Comparison of ENCODE assay signal across 8 cellular contexts in the genomic region with DNA sequence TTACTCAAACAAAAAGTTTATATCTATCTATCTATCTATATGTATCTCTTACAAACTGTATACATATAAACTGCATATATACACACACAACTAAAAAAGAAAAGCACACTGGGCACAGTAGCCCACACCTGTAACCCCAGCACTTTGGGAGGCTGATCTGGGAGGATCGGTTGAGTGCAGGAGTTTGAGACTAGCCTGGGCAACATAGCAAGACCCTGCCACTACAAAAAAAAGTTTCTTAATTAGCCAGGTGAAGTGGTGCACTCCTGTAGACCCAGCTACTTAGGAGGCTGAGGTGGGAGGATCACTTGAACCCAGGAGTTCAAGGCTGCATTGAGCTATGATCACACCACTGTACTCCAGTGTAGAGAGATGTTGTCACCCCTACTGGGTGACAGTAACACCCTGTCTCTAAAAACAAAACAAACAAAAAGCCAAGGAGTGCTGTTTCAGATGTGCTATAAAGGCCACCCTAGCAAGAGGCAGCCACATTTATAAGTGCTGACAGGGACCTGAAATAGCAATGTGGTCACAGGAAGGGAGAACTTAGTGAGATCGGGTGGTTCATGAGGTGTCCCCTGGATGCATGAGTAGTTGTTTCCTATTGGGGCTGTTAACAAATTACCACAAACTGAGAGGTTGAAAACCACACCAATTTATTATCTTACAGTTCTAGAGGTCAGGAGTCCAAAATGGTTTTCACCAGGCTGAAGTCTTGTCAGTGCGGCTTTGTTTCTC. TPM values are rescaled to one million over a fixed set of nuclear protein-coding genes. Genes with fewer than 3 reads are reported as not detected.
DNase-seq lines count a peak whose midpoint lies in the region; ATAC-seq and TF ChIP-seq lines count a peak whose summit lies in the region.

No MANE protein-coding gene starts in this region.

- peak overlapping the region in 2 of 10 donors; percentile 5 to 66 for H3K4me3 Mint-ChIP-seq in naive thymus-derived CD4-positive, alpha-beta T cell
- H3K4me3 Mint-ChIP-seq in progenitor cell of endocrine pancreas (ENCODE audit: low read depth): no peak overlapping the region

- H3K9me3 ChIP-seq in naive thymus-derived CD4-positive, alpha-beta T cell (ENCODE audit: control insufficient read depth in 2 of 3, low read length in 3 of 3): no peaks in the 10 kb centered on the region
- H3K9me3 ChIP-seq in PC-3 (ENCODE audit: low read length): no peaks in the 10 kb centered on the region

- no peaks in the 10 kb centered on the region for H3K9me2 ChIP-seq in PC-3 (replicated peaks; ENCODE audit: low read length)

- intact Hi-C loops in naive thymus-derived CD4-positive, alpha-beta T cell (cut with micrococcal nuclease): no loop called here
- intact Hi-C loops in PC-3 (cut with micrococcal nuclease): no loop called here

- H3K36me3 ChIP-seq in naive thymus-derived CD4-positive, alpha-beta T cell (ENCODE audit: control insufficient read depth in 2 of 3, insufficient read depth in 3 of 3, low read length in 3 of 3): peaks cover 0 to 44% (median 22%) of the 10 kb centered on the region in 3 experiments
- peaks cover 10% of the 10 kb centered on the region; the same call in 1 of the 2 replicates for H3K36me3 ChIP-seq in PC-3 (ENCODE audit: low read depth, low read length)

- BruUV-seq in PC-3 (replicated peaks; lab: Mats Ljungman, UMichigan): no TSS peak

- H3K79me2 ChIP-seq in PC-3 (ENCODE audit: low read length): peaks cover 20% of the 10 kb centered on the region

- peaks cover 0 to 17% (median 4%) of the 10 kb centered on the region in 5 donors for H3K36me3 Mint-ChIP-seq in naive thymus-derived CD4-positive, alpha-beta T cell
- peaks cover 19% of the 10 kb centered on the region for H3K36me3 Mint-ChIP-seq in progenitor cell of endocrine pancreas (ENCODE audit: insufficient read depth)

- H3K27me3 Mint-ChIP-seq in naive thymus-derived CD4-positive, alpha-beta T cell: peaks cover 0 to 2% (median 0%) of the 10 kb centered on the region in 5 donors
- no peaks in the 10 kb centered on the region for H3K27me3 Mint-ChIP-seq in progenitor cell of endocrine pancreas

- ATAC-seq in GM21737 (IDR thresholded peaks at IDR 0.05; ENCODE audit: unreplicated experiment): peak; percentile 47
- peak; percentile 18 for ATAC-seq in naive thymus-derived CD4-positive, alpha-beta T cell
- no peak for ATAC-seq in PC-3

- H3K27me3 ChIP-seq in naive thymus-derived CD4-positive, alpha-beta T cell (ENCODE audit: control insufficient read depth in 2 of 2, insufficient read depth in 2 of 2, low read length in 2 of 2): no peaks in the 10 kb centered on the region
- no peaks in the 10 kb centered on the region for H3K27me3 ChIP-seq in PC-3 (ENCODE audit: low read length)

- H3F3A ChIP-seq in PC-3 (ENCODE audit: low read length, unreplicated experiment): no peaks in the 10 kb centered on the region

- DNase-seq in GM13976 (ENCODE audit: low spot score) (peak; percentile 83), midbrain (lab: John Stamatoyannopoulos, UW) (no peak), PC-3 (no peak), DMS79 (lab: John Stamatoyannopoulos, UW) (no peak), progenitor cell of endocrine pancreas (ENCODE audit: low spot score, unreplicated experiment) (no peak)
- no peak for DNase-seq in naive thymus-derived CD4-positive, alpha-beta T cell

- H3K9ac ChIP-seq in PC-3 (ENCODE audit: low read length): no peak overlapping the region

- H3K4me1 Mint-ChIP-seq in naive thymus-derived CD4-positive, alpha-beta T cell: peaks cover 0 to 34% (median 24%) of the 10 kb centered on the region in 7 donors
- peaks cover 6% of the 10 kb centered on the region for H3K4me1 Mint-ChIP-seq in progenitor cell of endocrine pancreas (ENCODE audit: low read depth)

- H3K4me3 ChIP-seq in naive thymus-derived CD4-positive, alpha-beta T cell (ENCODE audit: low read length): no peak overlapping the region
- H3K4me3 ChIP-seq in PC-3 (ENCODE audit: low read length): no peak overlapping the region

- in situ Hi-C loops in GM13976 (cut with MboI; ENCODE audit: low sequenced_read_pairs, unreplicated experiment): no loop called here

- H2AFZ ChIP-seq in PC-3 (ENCODE audit: low read length): no peak overlapping the region

- H3K9me3 Mint-ChIP-seq in naive thymus-derived CD4-positive, alpha-beta T cell: no peaks in the 10 kb centered on the region
- H3K9me3 Mint-ChIP-seq in progenitor cell of endocrine pancreas (ENCODE audit: low read depth): no peaks in the 10 kb centered on the region

- no peak overlapping the region for H3K27ac ChIP-seq in naive thymus-derived CD4-positive, alpha-beta T cell (ENCODE audit: low read depth, low read length)
- H3K27ac ChIP-seq in PC-3 (ENCODE audit: low read length): no peak overlapping the region

- no peak overlapping the region for H3K4me2 ChIP-seq in PC-3 (ENCODE audit: low read length)

- TF ChIP-seq POLR2A in Raji (IDR thresholded peaks at IDR 0.05; ENCODE audit: insufficient read depth, low read depth, low read length): peak; percentile 36

- POLR2A ChIA-PET in naive thymus-derived CD4-positive, alpha-beta T cell (lab: Charles Lee): interaction anchor here (0.9 to 1.5 kb wide), 3 partner anchors 12 to 52 kb away, joined by 3 to 5 read pairs (median 3); no protein-coding TSS in a partner anchor
- POLR2A ChIA-PET in PC-3 (lab: Charles Lee; ENCODE audit: unreplicated experiment): no interaction called here

- CTCF ChIA-PET in naive thymus-derived CD4-positive, alpha-beta T cell (lab: Charles Lee): interaction anchor here (0.6 to 1.0 kb wide), 3 partner anchors 58 to 299 kb away, joined by 3 to 5 read pairs (median 5); no protein-coding TSS in a partner anchor
- CTCF ChIA-PET in PC-3 (lab: Charles Lee): no interaction called here

- H4K20me1 ChIP-seq in PC-3 (ENCODE audit: low read length): peaks cover 13% of the 10 kb centered on the region

- peak overlapping the region in 8 of 9 donors; percentile 19 to 87 (median 56) for H3K27ac Mint-ChIP-seq in naive thymus-derived CD4-positive, alpha-beta T cell
- H3K27ac Mint-ChIP-seq in progenitor cell of endocrine pancreas: no peak overlapping the region

- TF ChIP-seq CTCF in GM13976 (IDR thresholded peaks at IDR 0.05; ENCODE audit: borderline replicate concordance, control extremely low read depth, extremely low read depth, insufficient read depth, missing control alignments) (no peak), PC-3 (conservative IDR thresholded peaks at IDR 0.05; ENCODE audit: low read depth, low read length) (no peak), progenitor cell of endocrine pancreas (IDR thresholded peaks at IDR 0.05; ENCODE audit: unreplicated experiment) (no peak)

- peaks cover 10 to 13% of the 10 kb centered on the region in 2 donors for H3K4me1 ChIP-seq in naive thymus-derived CD4-positive, alpha-beta T cell (ENCODE audit: control insufficient read depth in 2 of 2, insufficient read depth in 2 of 2, low read length in 2 of 2)
- peaks cover 25% of the 10 kb centered on the region for H3K4me1 ChIP-seq in PC-3 (ENCODE audit: insufficient read depth, low read length)

RNA-seq across cellular contexts. Expression of a gene that starts 4.8 kb away (rescaled TPM):
- 10 to 100 TPM; 37.5 to 77.0 (median 64.6) TPM for total RNA-seq in naive thymus-derived CD4-positive, alpha-beta T cell
- polyA plus RNA-seq in naive thymus-derived CD4-positive, alpha-beta T cell: 10 to 100 TPM; 18.7 to 24.4 TPM
- total RNA-seq in PC-3 (2014; rRNA removed) (30.0 and 43.3 TPM in 2 replicates), progenitor cell of endocrine pancreas (76.9 and 78.8 TPM in 2 replicates)

RNA-seq across cellular contexts. Expression of a gene that starts 20.0 kb away (rescaled TPM):
- 10 to 100 TPM; 23.2 to 70.0 (median 45.2) TPM for total RNA-seq in naive thymus-derived CD4-positive, alpha-beta T cell
- polyA plus RNA-seq in naive thymus-derived CD4-positive, alpha-beta T cell: 10 to 100 TPM in 1 of 2 donors, 1 to 10 TPM in 1; 7.6 to 13.6 TPM
- total RNA-seq in PC-3 (2014; rRNA removed): 36.0 and 52.4 TPM in 2 replicates
- 51.0 and 51.8 TPM in 2 replicates for total RNA-seq in progenitor cell of endocrine pancreas

RNA-seq across cellular contexts. Expression of a gene that starts 24.3 kb away (rescaled TPM):
- 1 to 10 TPM in 2 of 5 experiments, under 1 TPM in 1, not detected in 2; 0.87 to 2.0 (median 1.6) TPM for total RNA-seq in naive thymus-derived CD4-positive, alpha-beta T cell
- not detected for polyA plus RNA-seq in naive thymus-derived CD4-positive, alpha-beta T cell
- total RNA-seq in PC-3 (2014; rRNA removed): not detected in 2 replicates
- 2.6 and 3.5 TPM in 2 replicates for total RNA-seq in progenitor cell of endocrine pancreas

RNA-seq across cellular contexts. Expression of a gene that starts 32.1 kb away (rescaled TPM):
- 100 to 1,000 TPM; 176 to 355 (median 183) TPM for total RNA-seq in naive thymus-derived CD4-positive, alpha-beta T cell
- polyA plus RNA-seq in naive thymus-derived CD4-positive, alpha-beta T cell: 100 to 1,000 TPM; 221 to 257 TPM
- total RNA-seq in PC-3 (2014; rRNA removed): 0.55 TPM in 1 of 2 replicates, not detected in the other
- 2.0 and 2.3 TPM in 2 replicates for total RNA-seq in progenitor cell of endocrine pancreas

RNA-seq across cellular contexts. Expression of a gene that starts 44.9 kb away (rescaled TPM):
- total RNA-seq in naive thymus-derived CD4-positive, alpha-beta T cell: 10 to 100 TPM in 3 of 5 experiments, 1 to 10 TPM in 2; 6.0 to 16.0 (median 15.6) TPM
- polyA plus RNA-seq in naive thymus-derived CD4-positive, alpha-beta T cell: 10 to 100 TPM in 1 of 2 donors, 1 to 10 TPM in 1; 6.0 to 10.9 TPM
- total RNA-seq in PC-3 (2014; rRNA removed) (8.9 and 14.2 TPM in 2 replicates), progenitor cell of endocrine pancreas (59.7 and 62.6 TPM in 2 replicates)
